18 cellular contexts compared by ENCODE assay signal in genomic region chr16:4979164-4979563, GRCh38. TPM values are rescaled to one million over a fixed set of nuclear protein-coding genes. Genes with fewer than 3 reads are reported as not detected.
"Had no signal": no experiment of that assay in that cellular context is flagged by ENCODE, and none has a peak within 500 bp of the region (broad histone marks: within the 10 kb centered on the region; RNA-seq: fewer than 3 reads in every experiment).

No MANE protein-coding gene starts in this region.

- H3K4me2 ChIP-seq: smooth muscle cell had no signal

- H3K27ac ChIP-seq: heart right ventricle, right atrium auricular region, suprapubic skin, upper lobe of right lung, vagina had no signal

- H3K4me1 ChIP-seq: suprapubic skin, tibial nerve, upper lobe of right lung, vagina had no signal

- DNase-seq: cortex of kidney; effector memory CD8-positive, alpha-beta T cell; foreskin melanocyte; heart right ventricle; hypothalamus; kidney glomerular epithelial cell; mucosa of descending colon; naive thymus-derived CD8-positive, alpha-beta T cell; stimulated activated CD4-positive, alpha-beta T cell treated with anti-CD3 and anti-CD28 coated beads, Interleukin-2, amount 100 ng/mL, for 48 hours; stimulated activated naive CD4-positive, alpha-beta T cell treated with Interleukin-2 at 50 U/mL for 16 hours; upper lobe of right lung had no signal

- ATAC-seq: effector memory CD8-positive, alpha-beta T cell; heart right ventricle; mucosa of descending colon; naive thymus-derived CD8-positive, alpha-beta T cell; upper lobe of right lung had no signal

- H3K36me3 ChIP-seq: heart right ventricle, right atrium auricular region, suprapubic skin, tibial nerve, upper lobe of right lung, vagina had no signal

- H3K9me3 ChIP-seq: right atrium auricular region, suprapubic skin, upper lobe of right lung, vagina had no signal

- H3K27me3 ChIP-seq: right atrium auricular region, upper lobe of right lung, vagina had no signal

- H3K4me3 ChIP-seq: heart right ventricle, mucosa of descending colon, right atrium auricular region, smooth muscle cell, suprapubic skin, tibial nerve, upper lobe of right lung, vagina had no signal

RNA-seq across cellular contexts. Expression of gene SEC14L5, which starts 21.0 kb away (rescaled TPM):
- total RNA-seq: glomerular endothelial cell; naive thymus-derived CD8-positive, alpha-beta T cell; osteocyte; smooth muscle cell had no signal
- polyA plus RNA-seq: naive thymus-derived CD8-positive, alpha-beta T cell; smooth muscle cell had no signal

RNA-seq across cellular contexts. Expression of gene PPL, which starts 42.2 kb away (rescaled TPM):
- total RNA-seq: naive thymus-derived CD8-positive, alpha-beta T cell had no signal
